Comparison of ENCODE assay signal across 8 cellular contexts in genomic region chr12:68119724-68120211, GRCh38. TPM values are rescaled to one million over a fixed set of nuclear protein-coding genes. Genes with fewer than 3 reads are reported as not detected.
DNase-seq lines count a peak whose midpoint lies in the region; ATAC-seq and TF ChIP-seq lines count a peak whose summit lies in the region.

No MANE protein-coding gene starts in this region.

- no peak overlapping the region for H2BK120ac ChIP-seq in neuronal stem cell (ENCODE audit: low read depth, low read length)

- H3K27me3 ChIP-seq in neuronal stem cell (ENCODE audit: control insufficient read depth in 3 of 3, insufficient read depth in 3 of 3, low read depth in 1 of 3, low read length in 3 of 3) (no peaks in the 10 kb centered on the region), colonic mucosa (no peaks in the 10 kb centered on the region)

- intact Hi-C loops in colonic mucosa (cut with DNase I), result no loop called here

- no peak for TF ChIP-seq CTCF in colonic mucosa (IDR thresholded peaks at IDR 0.05)

- no peak overlapping the region for H3K4me2 ChIP-seq in neuronal stem cell (ENCODE audit: insufficient read depth, low read length, poor library complexity, severe bottlenecking)

- peak; percentile 80 for ATAC-seq in GM18499 (IDR thresholded peaks at IDR 0.05; ENCODE audit: insufficient read depth, unreplicated experiment)
- peak; percentile 98 for ATAC-seq in GM21723 (IDR thresholded peaks at IDR 0.05; ENCODE audit: unreplicated experiment)

- DNase-seq in MV-4-11 (lab: John Stamatoyannopoulos, UW) (peak; percentile 57), neuronal stem cell (ENCODE audit: low spot score) (no peak), colonic mucosa (no peak), ecto neural progenitor cell (ENCODE audit: low spot score) (no peak)
- peak; percentile 15 for DNase-seq in activated effector memory CD4-positive, alpha-beta T cell treated with Interleukin-2 at 50 U/mL for 16 hours
- DNase-seq in stimulated activated CD8-positive, alpha-beta memory T cell treated with anti-CD3 and anti-CD28 coated beads, Interleukin-4, amount 100 ng/mL, for 24 hours (ENCODE audit: low read depth), result peak; percentile 62

- no peak overlapping the region for H3K27ac ChIP-seq in neuronal stem cell (replicated peaks; ENCODE audit: low read length)
- H3K27ac ChIP-seq in colonic mucosa, result no peak overlapping the region

- H2AK5ac ChIP-seq in neuronal stem cell (ENCODE audit: low read depth, low read length), result no peak overlapping the region

- WGBS in neuronal stem cell (ENCODE audit: extremely low coverage in 2 of 2, insufficient read length in 2 of 2, insufficient replicate concordance in 1 of 2), 2 donors, result no CpG with 5 or more reads among the region's 4 CpGs

- no peak overlapping the region for H2BK5ac ChIP-seq in neuronal stem cell (ENCODE audit: low read length)

- no peak overlapping the region for H2BK15ac ChIP-seq in neuronal stem cell (ENCODE audit: low read length)

- H2AFZ ChIP-seq in neuronal stem cell (ENCODE audit: low read length), result no peak overlapping the region

- no peak overlapping the region for H4K91ac ChIP-seq in neuronal stem cell (ENCODE audit: low read depth, low read length, poor library complexity)

- no peak overlapping the region for H2BK12ac ChIP-seq in neuronal stem cell (ENCODE audit: low read length)

- H4K8ac ChIP-seq in neuronal stem cell (ENCODE audit: low read depth, low read length), result no peak overlapping the region

- H3K18ac ChIP-seq in neuronal stem cell (ENCODE audit: low read length), result no peak overlapping the region

- H3K4me1 ChIP-seq in neuronal stem cell (ENCODE audit: control insufficient read depth in 2 of 2, insufficient read depth in 1 of 2, low read depth in 1 of 2, low read length in 2 of 2) (peaks cover 0 to 2% of the 10 kb centered on the region in 2 donors), colonic mucosa (no peaks in the 10 kb centered on the region)

- H3K36me3 ChIP-seq in neuronal stem cell (replicated peaks in 1 of 2; ENCODE audit: control insufficient read depth in 2 of 2, insufficient read depth in 2 of 2, low read length in 2 of 2) (no peaks in the 10 kb centered on the region), colonic mucosa (no peaks in the 10 kb centered on the region)

- no peak overlapping the region for H3K9ac ChIP-seq in neuronal stem cell (ENCODE audit: low read depth, low read length, poor library complexity)
- H3K9ac ChIP-seq in colonic mucosa (ENCODE audit: low read depth in 2 of 2, low read length in 2 of 2), result no peak overlapping the region

- H3K23ac ChIP-seq in neuronal stem cell (ENCODE audit: low read depth, low read length, poor library complexity), result no peak overlapping the region

- no peaks in the 10 kb centered on the region for H3K79me1 ChIP-seq in neuronal stem cell (ENCODE audit: low read depth, low read length)

- H3K4me3 ChIP-seq in neuronal stem cell (ENCODE audit: low read length in 2 of 2) (no peak overlapping the region), colonic mucosa (no peak overlapping the region)

- H3K14ac ChIP-seq in neuronal stem cell (ENCODE audit: low read length), result no peak overlapping the region

- no peak overlapping the region for H3K4ac ChIP-seq in neuronal stem cell (ENCODE audit: low read length)

- H3K9me3 ChIP-seq in neuronal stem cell (replicated peaks in 1 of 2; ENCODE audit: control insufficient read depth in 2 of 2, insufficient read depth in 1 of 2, low read depth in 1 of 2, low read length in 2 of 2), result no peaks in the 10 kb centered on the region
- no peaks in the 10 kb centered on the region for H3K9me3 ChIP-seq in colonic mucosa

RNA-seq across cellular contexts. Expression of gene IFNG, which starts 39.8 kb away (rescaled TPM):
- not detected for polyA plus RNA-seq in neuronal stem cell (2013, experiment 1 of 2)
- polyA plus RNA-seq in neuronal stem cell (2013, experiment 2 of 2), result not detected
- 1 to 10 TPM in 1 of 2 donors, not detected in 1; 1.1 TPM for total RNA-seq in colonic mucosa

Comparison
In these comparisons a context has a peak if more than half of its experiments do, and no peak if none do; other contexts are left out.
1. DNase-seq: peak in MV-4-11 (single experiment), activated effector memory CD4-positive, alpha-beta T cell treated with Interleukin-2 at 50 U/mL for 16 hours (single experiment) and stimulated activated CD8-positive, alpha-beta memory T cell treated with anti-CD3 and anti-CD28 coated beads, Interleukin-4, amount 100 ng/mL, for 24 hours (single experiment); none in neuronal stem cell (single experiment), colonic mucosa (single experiment) and ecto neural progenitor cell (single experiment).